9 cellular contexts compared by ENCODE assay signal in genomic region chr4:57916479-57916878, GRCh38.
"Had no signal": no experiment of that assay in that cellular context is flagged by ENCODE, and none has a peak within 500 bp of the region (broad histone marks: within the 10 kb centered on the region; RNA-seq: fewer than 3 reads in every experiment).

No MANE protein-coding gene starts in this region.

- H3K4me1 ChIP-seq: HAP-1 had no signal

- ATAC-seq: GM23338, HCT116 had no signal

- H3K36me3 ChIP-seq: HAP-1 had no signal

- H3K9me3 ChIP-seq: HAP-1 had no signal

- H3K9ac ChIP-seq: KMS-11 had no signal

- H3K4me3 ChIP-seq: GM23338, HAP-1 had no signal

- DNase-seq: H7, HFFc6, Karpas-422, KBM-7 had no signal

- FAIRE-seq: HTR-8/SVneo had no signal

- H2AFZ ChIP-seq: GM23338 had no signal

- H3K27ac ChIP-seq: KMS-11 had no signal

- H3K4me2 ChIP-seq: GM23338, KMS-11 had no signal
